1 cellular context compared by ENCODE assay signal in genomic region chr14:102925646-102926045, GRCh38.
TF ChIP-seq lines count a peak whose summit lies in the region.

No MANE protein-coding gene starts in this region.

TF ChIP-seq in GM23338, 12 proteins besides CTCF, POLR2A, EP300 and RAD21 (continued from another document):
- TF ChIP-seq REST (IDR thresholded peaks at IDR 0.05; ENCODE audit: unreplicated experiment) (no peak), JUNB (IDR thresholded peaks at IDR 0.05; ENCODE audit: unreplicated experiment) (no peak), STAT1 (IDR thresholded peaks at IDR 0.05; ENCODE audit: unreplicated experiment) (no peak), ZNF114 (CRISPR knock-in tag; IDR thresholded peaks at IDR 0.05) (no peak), EZH2phosphoT487 (IDR thresholded peaks at IDR 0.05; ENCODE audit: unreplicated experiment) (no peak), EZH2 (IDR thresholded peaks at IDR 0.05; ENCODE audit: low read depth, unreplicated experiment) (no peak), ZNF331 (CRISPR knock-in tag; IDR thresholded peaks at IDR 0.05; ENCODE audit: low read depth) (no peak), POLR2AphosphoS5 (IDR thresholded peaks at IDR 0.05; ENCODE audit: low read depth) (no peak), CREB1 (CRISPR knock-in tag; IDR thresholded peaks at IDR 0.05; ENCODE audit: low read depth) (no peak), ZNF462 (CRISPR knock-in tag; IDR thresholded peaks at IDR 0.05) (no peak), NANOG (IDR thresholded peaks at IDR 0.05; ENCODE audit: borderline replicate concordance) (no peak)
